ENCODE assay signal across 11 cellular contexts in genomic region chr1:46288485-46289133, GRCh38. TPM values are rescaled to one million over a fixed set of nuclear protein-coding genes. Genes with fewer than 3 reads are reported as not detected.
A peak's percentile ranks its signal among the peaks of the same experiment; 100 is the strongest.
DNase-seq lines count a peak whose midpoint lies in the region; ATAC-seq and TF ChIP-seq lines count a peak whose summit lies in the region.
"Had no signal": no experiment of that assay in that cellular context is flagged by ENCODE, and none has a peak within 500 bp of the region (broad histone marks: within the 10 kb centered on the region; RNA-seq: fewer than 3 reads in every experiment).

No MANE protein-coding gene starts in this region.

- H3K79me2 ChIP-seq in DND-41 (ENCODE audit: insufficient read depth, low read length) (peaks cover 5% of the 10 kb centered on the region), PC-9 (ENCODE audit: low read depth) (no peaks in the 10 kb centered on the region)
- H3K79me2 ChIP-seq: parathyroid adenoma had no signal

- no peaks in the 10 kb centered on the region for H3K9me2 ChIP-seq in PC-9 (ENCODE audit: insufficient read depth)

- no peaks in the 10 kb centered on the region for H3K27me3 Mint-ChIP-seq in dendritic cell treated with granulocyte-macrophage colony-stimulating factor and Interleukin-4, amounts not matched to agents 40 ng/mL and 50 ng/mL, for 4 days

- intact Hi-C loops in PC-9 (cut with micrococcal nuclease; ENCODE audit: unreplicated experiment) (no loop called here), testis (cut with DNase I; ENCODE audit: low total_unique reads) (no loop called here), Right ventricle myocardium inferior (cut with DNase I) (no loop called here)
- intact Hi-C loops in dendritic cell treated with granulocyte-macrophage colony-stimulating factor and Interleukin-4, amounts not matched to agents 40 ng/mL and 50 ng/mL, for 4 days (cut with micrococcal nuclease) = no loop called here

- H3K4me1 ChIP-seq in DND-41 (ENCODE audit: insufficient read depth, low read length) (peaks cover 32% of the 10 kb centered on the region), PC-9 (replicated peaks; ENCODE audit: insufficient read depth) (peaks cover 12% of the 10 kb centered on the region), mesodermal cell (ENCODE audit: control insufficient read depth, insufficient read depth, low read length, poor library complexity, severe bottlenecking) (peaks cover 15% of the 10 kb centered on the region), testis (no peaks in the 10 kb centered on the region)
- H3K4me1 ChIP-seq: HAP-1, parathyroid adenoma had no signal

- no TSS peak for BruUV-seq in PC-9 (replicated peaks; lab: Mats Ljungman, UMichigan)

- H3K4me2 ChIP-seq in DND-41 (ENCODE audit: insufficient read depth, low read length) = no peak overlapping the region
- no peak overlapping the region for H3K4me2 ChIP-seq in PC-9

- H3K27ac ChIP-seq in DND-41 (ENCODE audit: low read length) (0 out of 2 replicates have a peak overlapping the region, but pooled peaks have one; percentile 28), PC-9 (peak overlapping the region; percentile 60), mesodermal cell (ENCODE audit: low read depth, low read length, severe bottlenecking) (peak overlapping the region; percentile 49), testis (no peak overlapping the region)
- H3K27ac ChIP-seq: parathyroid adenoma had no signal

- CTCF ChIA-PET in PC-9 (lab: Charles Lee) = no interaction called here

- H2AFZ ChIP-seq in DND-41 (ENCODE audit: low read depth, low read length) (no peak overlapping the region), PC-9 (no peak overlapping the region)
- H2AFZ ChIP-seq: parathyroid adenoma had no signal

- no peak overlapping the region for H3K4me3 Mint-ChIP-seq in dendritic cell treated with granulocyte-macrophage colony-stimulating factor and Interleukin-4, amounts not matched to agents 40 ng/mL and 50 ng/mL, for 4 days

- H3K9ac ChIP-seq in DND-41 (ENCODE audit: low read depth, low read length) = no peak overlapping the region; the same call in 1 of the 2 replicates
- H3K9ac ChIP-seq: parathyroid adenoma had no signal

- H4K20me1 ChIP-seq in DND-41 (ENCODE audit: insufficient read depth, low read length) = peaks cover 15% of the 10 kb centered on the region
- H4K20me1 ChIP-seq in PC-9 (ENCODE audit: insufficient read depth) = no peaks in the 10 kb centered on the region

- POLR2A ChIA-PET in PC-9 (lab: Charles Lee; ENCODE audit: unreplicated experiment) = interaction anchor here (0.6 kb wide), 2 partner anchors 41 to 204 kb away, joined by 4 read pairs; no protein-coding TSS in a partner anchor

- H3K36me3 ChIP-seq in DND-41 (ENCODE audit: insufficient read depth, low read length) (peaks cover 54% of the 10 kb centered on the region), PC-9 (ENCODE audit: low read depth) (peaks cover 10% of the 10 kb centered on the region; the same call in 1 of the 2 replicates), mesodermal cell (ENCODE audit: control insufficient read depth, insufficient read depth, low read length) (peaks cover 61% of the 10 kb centered on the region), testis (ENCODE audit: low read depth, missing control alignments) (no peaks in the 10 kb centered on the region)

- peaks cover 19% of the 10 kb centered on the region for H3K4me1 Mint-ChIP-seq in dendritic cell treated with granulocyte-macrophage colony-stimulating factor and Interleukin-4, amounts not matched to agents 40 ng/mL and 50 ng/mL, for 4 days (ENCODE audit: low read depth)

- no peak overlapping the region for H3K4me3 ChIP-seq in DND-41 (ENCODE audit: low read depth in 1 of 2, low read length in 2 of 2)
- H3K4me3 ChIP-seq in PC-9 = no peak overlapping the region
- H3K4me3 ChIP-seq in mesodermal cell (ENCODE audit: extremely low read depth, insufficient read depth, low read length, poor library complexity, severe bottlenecking) = no peak overlapping the region
- no peak overlapping the region for H3K4me3 ChIP-seq in testis
- H3K4me3 ChIP-seq: HAP-1 had no signal

- no peaks in the 10 kb centered on the region for H3K9me3 Mint-ChIP-seq in dendritic cell treated with granulocyte-macrophage colony-stimulating factor and Interleukin-4, amounts not matched to agents 40 ng/mL and 50 ng/mL, for 4 days

- ATAC-seq in DND-41 (ENCODE audit: insufficient read depth, low read depth) = no peak
- ATAC-seq in GM18502 (IDR thresholded peaks at IDR 0.05; ENCODE audit: poor library complexity, unreplicated experiment) = no peak
- ATAC-seq in HG03095 (IDR thresholded peaks at IDR 0.05; ENCODE audit: unreplicated experiment) = no peak
- no peak for ATAC-seq in Right ventricle myocardium inferior

- WGBS in mesodermal cell (ENCODE audit: insufficient coverage in 2 of 2), 2 experiments = 86% methylated on average over 1 of the region's 1 CpG; no CpG with 5 or more reads in 1 of the 2 experiments
- 84 to 94% methylated on average over 1 of the region's 1 CpG for WGBS in testis, 2 donors

- no peak for TF ChIP-seq CTCF in DND-41 (IDR thresholded peaks at IDR 0.05; ENCODE audit: borderline replicate concordance, extremely low read depth, low read length, poor library complexity, severe bottlenecking)
- TF ChIP-seq CTCF in PC-9 (conservative IDR thresholded peaks at IDR 0.05) = no peak
- no peak for TF ChIP-seq CTCF in testis (IDR thresholded peaks at IDR 0.05)

- H3K27me3 ChIP-seq in DND-41 (ENCODE audit: insufficient read depth, low read length, poor library complexity) (no peaks in the 10 kb centered on the region), PC-9 (ENCODE audit: insufficient read depth, low read depth) (no peaks in the 10 kb centered on the region), testis (no peaks in the 10 kb centered on the region)

- H3K9me3 ChIP-seq in DND-41 (ENCODE audit: insufficient read depth, low read length, severe bottlenecking) (no peaks in the 10 kb centered on the region), PC-9 (ENCODE audit: insufficient read depth, low read depth) (no peaks in the 10 kb centered on the region), mesodermal cell (ENCODE audit: control insufficient read depth, low read length) (no peaks in the 10 kb centered on the region), testis (no peaks in the 10 kb centered on the region)
- H3K9me3 ChIP-seq: HAP-1 had no signal

- peaks cover 67% of the 10 kb centered on the region for H3K36me3 Mint-ChIP-seq in dendritic cell treated with granulocyte-macrophage colony-stimulating factor and Interleukin-4, amounts not matched to agents 40 ng/mL and 50 ng/mL, for 4 days (ENCODE audit: low read depth)

- no peak for TF ChIP-seq POLR2A in testis (IDR thresholded peaks at IDR 0.05)

- peaks cover 36% of the 10 kb centered on the region for H3F3A ChIP-seq in PC-9 (ENCODE audit: insufficient read depth, low read depth)

- DNase-seq in DND-41 (no peak), PC-9 (peak; percentile 29 to 85), testis (no peak), Right ventricle myocardium inferior (ENCODE audit: missing footprints) (no peak)
- DNase-seq: activated effector memory CD4-positive, alpha-beta T cell treated with anti-CD3 and anti-CD28 coated beads, Interleukin-2, amount 50 U/mL, for 16 hours had no signal

- peak overlapping the region; percentile 63 for H3K27ac Mint-ChIP-seq in dendritic cell treated with granulocyte-macrophage colony-stimulating factor and Interleukin-4, amounts not matched to agents 40 ng/mL and 50 ng/mL, for 4 days

RNA-seq across cellular contexts. Expression of gene LRRC41, which starts 14.8 kb away (rescaled TPM):
- total RNA-seq in PC-9 (2021) (65.9 and 66.3 TPM in 2 replicates), testis (100 to 1,000 TPM; 123 to 136 TPM), Right ventricle myocardium inferior (35.8 TPM)
- polyA plus RNA-seq in mesodermal cell (2013, experiment 1 of 2) = 77.3 TPM
- 74.3 TPM for polyA plus RNA-seq in mesodermal cell (2013, experiment 2 of 2)
- polyA plus RNA-seq in testis (ENCODE audit: insufficient read depth, low read depth, low replicate concordance) = 86.4 TPM

RNA-seq across cellular contexts. Expression of gene UQCRH, which starts 14.9 kb away (rescaled TPM):
- total RNA-seq in PC-9 (2021) = 457 and 551 TPM in 2 replicates
- 497 TPM for polyA plus RNA-seq in mesodermal cell (2013, experiment 1 of 2)
- 466 TPM for polyA plus RNA-seq in mesodermal cell (2013, experiment 2 of 2)
- total RNA-seq in testis = 100 to 1,000 TPM; 183 to 259 TPM
- 165 TPM for polyA plus RNA-seq in testis (ENCODE audit: insufficient read depth, low read depth, low replicate concordance)
- total RNA-seq in Right ventricle myocardium inferior = 1,208 TPM

RNA-seq across cellular contexts. Expression of gene RAD54L, which starts 41.0 kb away (rescaled TPM):
- 44.8 and 56.4 TPM in 2 replicates for total RNA-seq in PC-9 (2021)
- polyA plus RNA-seq in mesodermal cell (2013, experiment 1 of 2) = 16.1 TPM
- polyA plus RNA-seq in mesodermal cell (2013, experiment 2 of 2) = 16.5 TPM
- 10 to 100 TPM; 24.5 to 31.4 TPM for total RNA-seq in testis
- polyA plus RNA-seq in testis (ENCODE audit: insufficient read depth, low read depth, low replicate concordance) = 17.9 TPM
- total RNA-seq in Right ventricle myocardium inferior = 0.73 TPM

RNA-seq across cellular contexts. Expression of gene NSUN4, which starts 52.0 kb away (rescaled TPM):
- total RNA-seq in PC-9 (2021) = 31.7 and 33.9 TPM in 2 replicates
- polyA plus RNA-seq in mesodermal cell (2013, experiment 1 of 2) = 18.1 TPM
- 16.0 TPM for polyA plus RNA-seq in mesodermal cell (2013, experiment 2 of 2)
- 100 to 1,000 TPM in 1 of 2 donors, 10 to 100 TPM in 1; 47.4 to 130 TPM for total RNA-seq in testis
- polyA plus RNA-seq in testis (ENCODE audit: insufficient read depth, low read depth, low replicate concordance) = 94.3 TPM
- 14.0 TPM for total RNA-seq in Right ventricle myocardium inferior

Comparison
In these comparisons a context has a peak if more than half of its experiments do, and no peak if none do; other contexts are left out.
1. DNase-seq: peak in PC-9 (2 of 2); none in DND-41 (single experiment), testis (single experiment) and Right ventricle myocardium inferior (single experiment).
2. H3K27ac ChIP-seq: peak in DND-41 (single experiment), PC-9 (single experiment) and mesodermal cell (single experiment); none in testis (0 of 2).
3. RNA of gene RAD54L, which starts 41.0 kb away (total RNA-seq): 44.8 to 56.4 TPM in PC-9 and 24.5 to 31.4 TPM in testis; 0.73 TPM in Right ventricle myocardium inferior (single experiment); every median in the first group is over 10 times any median in the second.